In the genomic region with DNA sequence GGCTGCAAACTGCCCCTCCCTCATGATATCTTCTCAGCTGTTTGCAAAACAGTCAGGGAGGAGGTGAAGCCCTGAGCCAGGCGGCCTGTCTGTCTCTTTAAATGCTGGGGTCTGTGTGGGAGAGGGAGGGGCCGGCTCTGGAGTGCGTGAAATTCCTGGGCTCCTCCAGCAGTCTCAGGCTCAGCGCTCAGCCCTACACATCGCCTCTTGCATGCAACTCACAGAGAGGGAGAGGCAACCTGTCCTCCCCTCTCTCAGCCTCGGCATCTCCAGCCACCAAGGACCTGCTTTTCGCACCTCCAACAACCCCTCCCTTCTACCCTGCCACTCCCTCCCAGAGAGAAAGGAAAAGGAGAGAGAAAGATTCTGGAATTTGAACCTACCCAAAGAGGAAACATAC, we compare ENCODE assay signal across 12 cellular contexts. TPM values are rescaled to one million over a fixed set of nuclear protein-coding genes. Genes with fewer than 3 reads are reported as not detected.
A peak's percentile ranks its signal among the peaks of the same experiment; 100 is the strongest.
DNase-seq lines count a peak whose midpoint lies in the region; ATAC-seq, FAIRE-seq and TF ChIP-seq lines count a peak whose summit lies in the region.
"Had no signal": no experiment of that assay in that cellular context is flagged by ENCODE, and none has a peak within 500 bp of the region (broad histone marks: within the 10 kb centered on the region; RNA-seq: fewer than 3 reads in every experiment).

Gene NRXN3 (plus strand): TSS at position 171 of the 400 bp plus-strand sequence. CDS start 72,721 bp downstream, outside the sequence.

- H3K18ac ChIP-seq in neuronal stem cell (ENCODE audit: low read length) = peak within 1 kb of the TSS; percentile 76

- peaks cover 0 to 15% of the 10 kb centered on the region in 2 donors for H3K4me1 ChIP-seq in neuronal stem cell (ENCODE audit: control insufficient read depth in 2 of 2, insufficient read depth in 1 of 2, low read depth in 1 of 2, low read length in 2 of 2)

- no peak within 1 kb of the TSS for H4K8ac ChIP-seq in neuronal stem cell (ENCODE audit: low read depth, low read length)

- H3K36me3 ChIP-seq in neuronal stem cell (replicated peaks in 1 of 2; ENCODE audit: control insufficient read depth in 2 of 2, insufficient read depth in 2 of 2, low read length in 2 of 2) = no peaks in the 10 kb centered on the region

- H3K9me3 ChIP-seq in neuronal stem cell (replicated peaks in 1 of 2; ENCODE audit: control insufficient read depth in 2 of 2, insufficient read depth in 1 of 2, low read depth in 1 of 2, low read length in 2 of 2) = peaks cover 0 to 1% of the 10 kb centered on the region in 2 donors

- no peak within 1 kb of the TSS for H2AK5ac ChIP-seq in neuronal stem cell (ENCODE audit: low read depth, low read length)

- H3K23ac ChIP-seq in neuronal stem cell (ENCODE audit: low read depth, low read length, poor library complexity) = no peak within 1 kb of the TSS

- H2BK5ac ChIP-seq in neuronal stem cell (ENCODE audit: low read length) = no peak within 1 kb of the TSS

- no peak within 1 kb of the TSS for H3K14ac ChIP-seq in neuronal stem cell (ENCODE audit: low read length)

- no peak within 1 kb of the TSS for H2BK15ac ChIP-seq in neuronal stem cell (ENCODE audit: low read length)

- H3K4me2 ChIP-seq in neuronal stem cell (ENCODE audit: insufficient read depth, low read length, poor library complexity, severe bottlenecking) = peak within 1 kb of the TSS; percentile 66

- no peak within 1 kb of the TSS for H2BK12ac ChIP-seq in neuronal stem cell (ENCODE audit: low read length)

- DNase-seq in DMS153 treated with DMSO at 0.1 percent for 48 hours (lab: John Stamatoyannopoulos, UW; ENCODE audit: unreplicated experiment) (peak; percentile 61), NCI-H345 treated with DMSO at 0.1 percent for 48 hours (lab: John Stamatoyannopoulos, UW; ENCODE audit: unreplicated experiment) (peak; percentile 86), frontal cortex (ENCODE audit: low spot score in 2 of 2) (peak in 1 of 2 donors; percentile 29), neuronal stem cell (ENCODE audit: low spot score) (peak; percentile 62), D721Med (ENCODE audit: insufficient read length, low spot score) (no peak)
- no peak for DNase-seq in stimulated activated CD8-positive, alpha-beta memory T cell treated with anti-CD3 and anti-CD28 coated beads, Interleukin-4, amount 100 ng/mL, for 48 hours
- DNase-seq: activated CD8-positive, alpha-beta memory T cell treated with anti-CD3 and anti-CD28 coated beads, Interleukin-2, amount 50 U/mL, for 48 hours; dermis blood vessel endothelial cell; SW 1271 had no signal

- TF ChIP-seq CTCF in D721Med (IDR thresholded peaks at IDR 0.05; ENCODE audit: insufficient read depth, missing control alignments) = no peak

- no peak for FAIRE-seq in frontal cortex (lab: Jason Lieb, UNC)
- no peak for FAIRE-seq in D721Med (lab: Jason Lieb, UNC)

- peak within 1 kb of the TSS; percentile 71 for H2AFZ ChIP-seq in neuronal stem cell (ENCODE audit: low read length)

- H3K4me3 ChIP-seq in neuronal stem cell (ENCODE audit: low read length in 2 of 2) = peak within 1 kb of the TSS in 1 of 2 donors; percentile 60

- no peak within 1 kb of the TSS for H2BK120ac ChIP-seq in neuronal stem cell (ENCODE audit: low read depth, low read length)

- no peak within 1 kb of the TSS for H3K4ac ChIP-seq in neuronal stem cell (ENCODE audit: low read length)

- no peak for ATAC-seq in HG03565 (IDR thresholded peaks at IDR 0.05; ENCODE audit: unreplicated experiment)
- no peak for ATAC-seq in HG03045 (IDR thresholded peaks at IDR 0.05; ENCODE audit: unreplicated experiment)

- H3K27me3 ChIP-seq in neuronal stem cell (ENCODE audit: control insufficient read depth in 3 of 3, insufficient read depth in 3 of 3, low read depth in 1 of 3, low read length in 3 of 3) = peaks cover 0 to 4% (median 0%) of the 10 kb centered on the region in 3 experiments

- no peak within 1 kb of the TSS for H3K27ac ChIP-seq in neuronal stem cell (replicated peaks; ENCODE audit: low read length)
- H3K27ac ChIP-seq: C4-2B had no signal

- no peak within 1 kb of the TSS for H4K91ac ChIP-seq in neuronal stem cell (ENCODE audit: low read depth, low read length, poor library complexity)

- WGBS in neuronal stem cell (ENCODE audit: extremely low coverage in 2 of 2, insufficient read length in 2 of 2, insufficient replicate concordance in 1 of 2), 2 donors = no CpG with 5 or more reads among the region's 7 CpGs

- H3K9ac ChIP-seq in neuronal stem cell (ENCODE audit: low read depth, low read length, poor library complexity) = no peak within 1 kb of the TSS

- no peaks in the 10 kb centered on the region for H3K79me1 ChIP-seq in neuronal stem cell (ENCODE audit: low read depth, low read length)

RNA-seq across cellular contexts. Expression of gene NRXN3, which starts in this region (rescaled TPM):
- 44.8 TPM for total RNA-seq in frontal cortex
- 3.1 TPM for polyA plus RNA-seq in neuronal stem cell (2013, experiment 1 of 2)
- polyA plus RNA-seq in neuronal stem cell (2013, experiment 2 of 2) = 3.3 TPM

Comparison
In these comparisons a context has a peak if more than half of its experiments do, and no peak if none do; other contexts are left out.
1. DNase-seq: peak in DMS153 treated with DMSO at 0.1 percent for 48 hours (single experiment), NCI-H345 treated with DMSO at 0.1 percent for 48 hours (single experiment) and neuronal stem cell (single experiment); none in stimulated activated CD8-positive, alpha-beta memory T cell treated with anti-CD3 and anti-CD28 coated beads, Interleukin-4, amount 100 ng/mL, for 48 hours (single experiment) and D721Med (single experiment).